In genomic region chr17:18065546-18065945, GRCh38 we compare ENCODE assay signal across 25 cellular contexts.
"Had no signal": no experiment of that assay in that cellular context is flagged by ENCODE, and none has a peak within 500 bp of the region (broad histone marks: within the 10 kb centered on the region; RNA-seq: fewer than 3 reads in every experiment).

No MANE protein-coding gene starts in this region.

- H3K4me3 ChIP-seq: coronary artery, dorsolateral prefrontal cortex, esophagus muscularis mucosa, gastroesophageal sphincter, heart left ventricle, hepatocyte, lower lobe of right lung, mucosa of descending colon had no signal

- H3K79me2 ChIP-seq: hepatocyte had no signal

- H3K27me3 Mint-ChIP-seq: effector memory CD8-positive, alpha-beta T cell had no signal

- H3K9me3 Mint-ChIP-seq: effector memory CD8-positive, alpha-beta T cell; immature natural killer cell; mesothelial cell of epicardium had no signal

- FAIRE-seq: colon, endothelial cell of umbilical vein, frontal cortex, kidney had no signal

- H3K27ac Mint-ChIP-seq: effector memory CD8-positive, alpha-beta T cell; immature natural killer cell; mesothelial cell of epicardium had no signal

- H3K4me3 Mint-ChIP-seq: effector memory CD8-positive, alpha-beta T cell; immature natural killer cell; mesothelial cell of epicardium had no signal

- H3K4me1 ChIP-seq: foreskin keratinocyte, gastroesophageal sphincter, heart left ventricle, lower lobe of right lung had no signal

- ATAC-seq: effector memory CD8-positive, alpha-beta T cell; foreskin keratinocyte; gastroesophageal sphincter; left colon; left lobe of liver; left ventricle myocardium superior; lower lobe of right lung; mucosa of descending colon had no signal

- H3K27me3 ChIP-seq: dorsolateral prefrontal cortex, esophagus muscularis mucosa, foreskin keratinocyte, gastroesophageal sphincter, heart left ventricle, hepatocyte had no signal

- DNase-seq: dermis blood vessel endothelial cell; dorsolateral prefrontal cortex; effector CD8-positive, alpha-beta T cell; effector memory CD8-positive, alpha-beta T cell; foreskin keratinocyte; hypothalamus; immature natural killer cell; islet precursor cell; kidney; kidney glomerular epithelial cell; left colon; left ventricle myocardium superior; lower lobe of right lung; mesenchymal stem cell; mucosa of descending colon had no signal

- H3K4me2 ChIP-seq: hepatocyte had no signal

- H3K27ac ChIP-seq: coronary artery, dorsolateral prefrontal cortex, esophagus muscularis mucosa, foreskin keratinocyte, gastroesophageal sphincter, heart left ventricle, hepatocyte, lower lobe of right lung had no signal

- H2AFZ ChIP-seq: hepatocyte had no signal

- H3K9me3 ChIP-seq: esophagus muscularis mucosa, gastroesophageal sphincter, heart left ventricle, lower lobe of right lung, mucosa of descending colon had no signal
